ENCODE assay signal across 20 cellular contexts in the genomic region with DNA sequence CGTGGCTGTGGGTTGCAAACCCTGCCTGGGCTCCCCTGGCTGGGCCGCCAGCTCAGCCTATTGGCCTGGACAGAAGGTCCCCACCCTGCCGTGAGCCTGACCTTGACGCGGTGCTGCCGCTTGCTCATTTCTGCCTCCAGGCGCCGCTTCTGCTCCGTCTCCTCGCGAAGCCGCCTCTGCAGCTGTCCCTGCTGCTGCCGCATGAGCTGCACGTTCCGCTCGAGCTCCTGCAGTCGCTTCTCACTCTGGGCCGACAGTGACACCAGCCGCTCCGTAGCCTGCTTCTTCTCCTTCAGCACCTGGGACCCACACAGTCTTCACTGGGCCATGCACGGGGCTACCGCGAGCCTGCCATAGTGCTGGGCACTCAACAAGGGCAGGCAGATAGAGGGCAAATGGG. TPM values are rescaled to one million over a fixed set of nuclear protein-coding genes. Genes with fewer than 3 reads are reported as not detected.
A peak's percentile ranks its signal among the peaks of the same experiment; 100 is the strongest.
DNase-seq lines count a peak whose midpoint lies in the region; TF ChIP-seq lines count a peak whose summit lies in the region.
"Had no signal": no experiment of that assay in that cellular context is flagged by ENCODE, and none has a peak within 500 bp of the region (broad histone marks: within the 10 kb centered on the region; RNA-seq: fewer than 3 reads in every experiment).

No MANE protein-coding gene starts in this region.

- H3K9me3 Mint-ChIP-seq in chondrocyte (ENCODE audit: low read depth) (peaks cover 2% of the 10 kb centered on the region), osteocyte (ENCODE audit: unreplicated experiment) (peaks cover 3% of the 10 kb centered on the region), immature natural killer cell (peaks cover 0 to 4% (median 0%) of the 10 kb centered on the region in 6 donors)

- H3K27me3 ChIP-seq in mesenchymal stem cell (ENCODE audit: control insufficient read depth in 1 of 2, insufficient read depth in 1 of 2, low read length in 2 of 2): no peaks in the 10 kb centered on the region

- H3K4me2 ChIP-seq in mesenchymal stem cell (ENCODE audit: low read length, poor library complexity, severe bottlenecking): no peak overlapping the region

- no peaks in the 10 kb centered on the region for H3K4me1 ChIP-seq in mesenchymal stem cell (ENCODE audit: control insufficient read depth, insufficient read depth, low read depth, low read length)

- no peak overlapping the region for H2BK15ac ChIP-seq in mesenchymal stem cell (ENCODE audit: low read depth, poor library complexity, severe bottlenecking)

- H3K4ac ChIP-seq in mesenchymal stem cell (ENCODE audit: low read depth in 1 of 2, low read length in 2 of 2): no peak overlapping the region

- H4K91ac ChIP-seq in mesenchymal stem cell (ENCODE audit: low read length): no peak overlapping the region

- H4K8ac ChIP-seq in mesenchymal stem cell (ENCODE audit: low read length): no peak overlapping the region

- H3K9me3 ChIP-seq in mesenchymal stem cell (ENCODE audit: control insufficient read depth, low read length): no peaks in the 10 kb centered on the region

- no peak overlapping the region for H3K27ac Mint-ChIP-seq in chondrocyte (ENCODE audit: unreplicated experiment)
- no peak overlapping the region for H3K27ac Mint-ChIP-seq in osteocyte (ENCODE audit: unreplicated experiment)
- no peak overlapping the region for H3K27ac Mint-ChIP-seq in immature natural killer cell
- H3K27ac Mint-ChIP-seq: IgD-negative memory B cell had no signal

- H3K4me1 Mint-ChIP-seq in chondrocyte (ENCODE audit: low read depth): no peaks in the 10 kb centered on the region
- H3K4me1 Mint-ChIP-seq in osteocyte (ENCODE audit: unreplicated experiment): no peaks in the 10 kb centered on the region
- H3K4me1 Mint-ChIP-seq in immature natural killer cell: no peaks in the 10 kb centered on the region
- H3K4me1 Mint-ChIP-seq: IgD-negative memory B cell had no signal

- H2BK12ac ChIP-seq in mesenchymal stem cell (ENCODE audit: low read length in 2 of 2): no peak overlapping the region

- DNase-seq in HuH-7 (ENCODE audit: low spot score) (peak; percentile 2), chondrocyte (ENCODE audit: low spot score) (peak; percentile 81), osteocyte (ENCODE audit: extremely low spot score, unreplicated experiment) (peak; percentile 72), immature natural killer cell (no peak), mesenchymal stem cell (no peak), DMS 273 (lab: John Stamatoyannopoulos, UW; ENCODE audit: unreplicated experiment) (no peak)
- DNase-seq: ACHN, AML-193, MM.1S, NCI-H1092, NCI-H1436 treated with DMSO at 0.1 percent for 48 hours, NCI-H2029, NCI-H345, NCI-H524 treated with DMSO at 0.1 percent for 48 hours, SIG-M5 had no signal

- no peak overlapping the region for H3K27ac ChIP-seq in mesenchymal stem cell (ENCODE audit: low read length, poor library complexity, severe bottlenecking)
- H3K27ac ChIP-seq: C4-2B had no signal

- H2AK5ac ChIP-seq in mesenchymal stem cell (ENCODE audit: low read length, severe bottlenecking): no peak overlapping the region

- H3K14ac ChIP-seq in mesenchymal stem cell (ENCODE audit: low read length in 2 of 2): no peak overlapping the region

- H2BK120ac ChIP-seq in mesenchymal stem cell (ENCODE audit: low read depth, low read length): no peak overlapping the region

- no peak overlapping the region for H3K18ac ChIP-seq in mesenchymal stem cell (ENCODE audit: low read depth in 1 of 2, low read length in 2 of 2)

- H3K4me3 Mint-ChIP-seq in chondrocyte (ENCODE audit: unreplicated experiment) (no peak overlapping the region), osteocyte (ENCODE audit: unreplicated experiment) (no peak overlapping the region), immature natural killer cell (no peak overlapping the region)
- H3K4me3 Mint-ChIP-seq: IgD-negative memory B cell had no signal

- peaks cover 36% of the 10 kb centered on the region for H3K36me3 Mint-ChIP-seq in chondrocyte (ENCODE audit: low read depth)
- peaks cover 38% of the 10 kb centered on the region for H3K36me3 Mint-ChIP-seq in osteocyte (ENCODE audit: unreplicated experiment)
- peaks cover 0 to 6% (median 4%) of the 10 kb centered on the region in 3 donors for H3K36me3 Mint-ChIP-seq in immature natural killer cell

- no peaks in the 10 kb centered on the region for H3K79me1 ChIP-seq in mesenchymal stem cell (replicated peaks; ENCODE audit: low read length, poor library complexity, severe bottlenecking)

- TF ChIP-seq CTCF in chondrocyte (IDR thresholded peaks at IDR 0.05): no peak
- no peak for TF ChIP-seq CTCF in osteocyte (IDR thresholded peaks at IDR 0.05)

- H3K27me3 Mint-ChIP-seq in chondrocyte (ENCODE audit: low read depth) (no peaks in the 10 kb centered on the region), osteocyte (ENCODE audit: unreplicated experiment) (no peaks in the 10 kb centered on the region), immature natural killer cell (ENCODE audit: low read depth in 3 of 3) (peaks cover 2 to 7% (median 3%) of the 10 kb centered on the region in 3 donors)
- H3K27me3 Mint-ChIP-seq: IgD-negative memory B cell had no signal

- H2BK5ac ChIP-seq in mesenchymal stem cell (ENCODE audit: low read depth, low read length, poor library complexity, severe bottlenecking): no peak overlapping the region

- 95% methylated on average over 23 of the region's 23 CpGs for WGBS in mesenchymal stem cell

- no peak overlapping the region for H3K23ac ChIP-seq in mesenchymal stem cell (ENCODE audit: low read length in 2 of 2)

- H3K4me3 ChIP-seq in mesenchymal stem cell (ENCODE audit: insufficient read depth in 1 of 2, low read depth in 1 of 2, low read length in 2 of 2): no peak overlapping the region

- H3K9ac ChIP-seq in mesenchymal stem cell (ENCODE audit: low read length): no peak overlapping the region

- peaks cover 49 to 53% of the 10 kb centered on the region in 2 experiments for H3K36me3 ChIP-seq in mesenchymal stem cell (ENCODE audit: control insufficient read depth in 1 of 2, insufficient read depth in 2 of 2, low read depth in 1 of 2, low read length in 2 of 2)

- no peak overlapping the region for H2AFZ ChIP-seq in mesenchymal stem cell (ENCODE audit: low read depth, low read length)

RNA-seq across cellular contexts. Expression of gene KIF7, which starts 21.7 kb away (rescaled TPM):
- total RNA-seq in chondrocyte (13.9 to 15.9 TPM (median 14.9 TPM) in 3 replicates), osteocyte (18.2 and 20.0 TPM in 2 replicates)
- under 1 TPM in 1 of 3 donors, not detected in 2; 0.16 TPM for polyA plus RNA-seq in immature natural killer cell
- 4.7 TPM for polyA plus RNA-seq in mesenchymal stem cell (2013, experiment 1 of 2)
- polyA plus RNA-seq in mesenchymal stem cell (2013, experiment 2 of 2): 4.5 TPM
- polyA plus RNA-seq: IgD-negative memory B cell had no signal

RNA-seq across cellular contexts. Expression of gene PLIN1, which starts 45.6 kb away (rescaled TPM):
- 0.17 to 0.44 TPM in 2 of 3 replicates, not detected in the other for total RNA-seq in chondrocyte
- 0.70 and 0.84 TPM in 2 replicates for total RNA-seq in osteocyte
- polyA plus RNA-seq in immature natural killer cell: not detected
- polyA plus RNA-seq in mesenchymal stem cell (2013, experiment 1 of 2): 0.14 TPM
- 0.03 TPM for polyA plus RNA-seq in mesenchymal stem cell (2013, experiment 2 of 2)
- total RNA-seq: H7, LHCN-M2, RPMI7951 had no signal
- polyA plus RNA-seq: IgD-negative memory B cell had no signal

RNA-seq across cellular contexts. Expression of gene PEX11A, which starts 57.0 kb away (rescaled TPM):
- 2.3 to 4.3 TPM (median 3.0 TPM) in 3 replicates for total RNA-seq in chondrocyte
- 4.6 and 5.6 TPM in 2 replicates for total RNA-seq in osteocyte
- 1 to 10 TPM; 3.1 to 5.9 (median 5.3) TPM for polyA plus RNA-seq in immature natural killer cell
- polyA plus RNA-seq in mesenchymal stem cell (2013, experiment 1 of 2): 3.7 TPM
- polyA plus RNA-seq in mesenchymal stem cell (2013, experiment 2 of 2): 3.5 TPM

RNA-seq across cellular contexts. Expression of gene WDR93, which starts 57.0 kb away (rescaled TPM):
- total RNA-seq in chondrocyte: not detected in 3 replicates
- total RNA-seq in osteocyte: 0.19 TPM in 1 of 2 replicates, not detected in the other
- under 1 TPM in 2 of 3 donors, not detected in 1; 0.16 to 0.46 TPM for polyA plus RNA-seq in immature natural killer cell
- polyA plus RNA-seq in mesenchymal stem cell (2013, experiment 1 of 2): 0.07 TPM
- 0.04 TPM for polyA plus RNA-seq in mesenchymal stem cell (2013, experiment 2 of 2)
- total RNA-seq: H7, LHCN-M2 had no signal
- polyA plus RNA-seq: IgD-negative memory B cell had no signal

RNA-seq across cellular contexts. Expression of gene TICRR, which starts 58.3 kb away (rescaled TPM):
- total RNA-seq in chondrocyte (2.2 to 3.5 TPM (median 2.4 TPM) in 3 replicates), osteocyte (2.1 and 2.3 TPM in 2 replicates)
- polyA plus RNA-seq in immature natural killer cell: under 1 TPM in 1 of 3 donors, not detected in 2; 0.10 TPM
- polyA plus RNA-seq in mesenchymal stem cell (2013, experiment 1 of 2): 0.81 TPM
- 0.74 TPM for polyA plus RNA-seq in mesenchymal stem cell (2013, experiment 2 of 2)
- polyA plus RNA-seq: IgD-negative memory B cell had no signal

Comparison
In these comparisons a context has a peak if more than half of its experiments do, and no peak if none do; other contexts are left out.
1. DNase-seq: peak in HuH-7 (single experiment), chondrocyte (single experiment) and osteocyte (single experiment); none in immature natural killer cell (0 of 3), mesenchymal stem cell (single experiment) and DMS 273 (single experiment).